In the genomic region with DNA sequence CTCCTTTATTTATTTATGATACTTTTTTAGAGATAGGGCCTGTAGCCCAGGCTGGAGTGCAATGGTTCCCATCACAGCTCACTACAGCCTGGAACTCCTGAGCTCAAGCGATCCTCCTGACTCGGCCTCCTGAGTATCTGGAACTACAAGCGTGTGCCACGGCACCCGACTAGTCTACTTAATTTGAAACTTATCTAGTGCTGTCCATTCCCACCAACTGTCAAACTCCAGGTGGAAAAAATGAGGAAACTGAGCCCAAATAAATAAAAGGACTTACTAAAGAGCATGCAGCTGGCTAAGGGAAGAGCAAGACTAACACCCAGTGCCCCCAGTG, we compare ENCODE assay signal across 1 cellular context.
TF ChIP-seq lines count a peak whose summit lies in the region.

No MANE protein-coding gene starts in this region.

TF ChIP-seq in HepG2, 621 proteins besides CTCF, POLR2A, EP300 and RAD21:
- TF ChIP-seq ZNF770 (CRISPR knock-in tag; IDR thresholded peaks at IDR 0.05) (0 out of 2 replicates have a peak, but pooled peaks have one; percentile 40), ZNF546 (CRISPR knock-in tag; conservative IDR thresholded peaks at IDR 0.05) (no peak)
